20 cellular contexts compared by ENCODE assay signal in the genomic region with DNA sequence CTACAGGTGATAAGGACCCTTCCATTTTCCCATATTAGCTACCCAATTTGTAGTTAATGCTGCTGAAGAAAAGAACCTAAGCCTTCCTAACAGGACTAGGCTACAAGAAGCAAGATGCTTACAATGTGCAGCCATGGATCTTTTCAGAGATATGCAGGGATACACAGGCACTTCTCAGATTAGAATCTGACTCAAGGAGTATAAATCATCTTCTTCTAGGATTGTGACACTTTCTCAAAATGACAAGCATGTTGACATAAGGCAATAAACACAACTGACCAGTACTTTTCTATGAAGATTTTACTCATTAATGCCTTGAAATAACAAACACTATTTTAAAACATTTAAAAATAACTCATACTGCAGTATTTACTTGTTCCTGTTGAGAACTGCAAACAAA.
"Had no signal": no experiment of that assay in that cellular context is flagged by ENCODE, and none has a peak within 500 bp of the region (broad histone marks: within the 10 kb centered on the region; RNA-seq: fewer than 3 reads in every experiment).

No MANE protein-coding gene starts in this region.

- H3K4me1 ChIP-seq: lower lobe of right lung, spleen, testis had no signal

- H3K9me3 ChIP-seq: ovary, psoas muscle, sigmoid colon, testis, tibial artery had no signal

- H3K27ac ChIP-seq: dorsolateral prefrontal cortex, lower lobe of right lung, ovary, psoas muscle, sigmoid colon, skin epidermis, spleen, testis, tibial artery had no signal

- ATAC-seq: left ventricle myocardium superior; lower lobe of right lung; naive thymus-derived CD8-positive, alpha-beta T cell; psoas muscle; right cardiac atrium; stimulated activated memory B cell treated with anti-CD40 and anti-IgM and Interleukin-4, amounts not matched to agents 10 μg/mL and 1 μg/mL and 100 μg/mL, for 72 hours; stimulated activated naive CD8-positive, alpha-beta T cell treated with anti-CD3 and anti-CD28 coated beads, Interleukin-15, Interleukin-2, amounts not matched to agents 100 U/mL and 50 U/mL, for 24 hours had no signal

- H3K4me3 ChIP-seq: dorsolateral prefrontal cortex, lower lobe of right lung, ovary, psoas muscle, sigmoid colon, skin epidermis, spleen, testis, tibial artery had no signal

- H3K27me3 ChIP-seq: ovary, sigmoid colon, spleen, testis, tibial artery had no signal

- H3K36me3 ChIP-seq: lower lobe of right lung, ovary, sigmoid colon, spleen, tibial artery had no signal

- DNase-seq: dorsolateral prefrontal cortex; effector CD4-positive, alpha-beta T cell; hypothalamus; left ventricle myocardium superior; lower lobe of right lung; naive thymus-derived CD8-positive, alpha-beta T cell; occipital lobe; ovary; posterior cingulate gyrus; psoas muscle; right cardiac atrium; sigmoid colon; spleen; stimulated activated CD4-positive, alpha-beta T cell treated with anti-CD3 and anti-CD28 coated beads, Interleukin-4, amount 100 ng/mL, for 4 hours; stimulated activated naive CD8-positive, alpha-beta T cell treated with anti-CD3 and anti-CD28 coated beads, Interleukin-15, Interleukin-2, amounts not matched to agents 100 U/mL and 50 U/mL, for 24 hours; substantia nigra; testis; tibial artery had no signal
